ENCODE assay signal across 8 cellular contexts in the genomic region with DNA sequence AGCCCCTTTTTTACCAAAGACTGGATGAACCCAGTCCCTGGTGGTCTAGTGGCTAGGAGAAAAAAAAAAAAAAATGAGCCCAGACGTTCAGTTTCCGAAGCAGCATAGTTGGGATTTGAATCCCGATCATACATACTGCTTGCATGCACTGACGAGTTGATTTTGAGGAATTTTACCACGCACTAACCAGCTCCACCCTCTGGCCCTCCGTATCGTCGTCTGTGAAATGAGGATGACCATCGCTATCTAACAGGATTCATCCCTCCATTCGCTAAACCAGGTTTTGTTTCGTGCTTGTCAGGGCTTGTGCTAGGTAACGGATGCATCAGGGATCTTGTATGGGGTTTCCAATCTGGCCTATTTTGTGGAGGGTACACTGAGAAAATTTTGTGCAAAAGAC. TPM values are rescaled to one million over a fixed set of nuclear protein-coding genes. Genes with fewer than 3 reads are reported as not detected.
DNase-seq lines count a peak whose midpoint lies in the region; ATAC-seq and TF ChIP-seq lines count a peak whose summit lies in the region.

No MANE protein-coding gene starts in this region.

- POLR2A ChIA-PET in PC-9 (lab: Charles Lee; ENCODE audit: unreplicated experiment) = interaction anchor here (0.5 kb wide), 1 partner anchor 617 kb away, joined by 4 read pairs; no protein-coding TSS in a partner anchor

- peak overlapping the region; percentile 76 for H3K27ac ChIP-seq in PC-9
- H3K27ac ChIP-seq in ectodermal cell (ENCODE audit: insufficient read depth, low read depth, low read length, poor library complexity, severe bottlenecking) = no peak overlapping the region

- BruUV-seq in PC-9 (replicated peaks; lab: Mats Ljungman, UMichigan) = TSS peak; percentile 46

- peak; percentile 30 for DNase-seq in NCI-H146 (lab: John Stamatoyannopoulos, UW)
- DNase-seq in NCI-H146 treated with DMSO at 0.1 percent for 48 hours (lab: John Stamatoyannopoulos, UW; ENCODE audit: unreplicated experiment) = no peak
- no peak for DNase-seq in PC-9
- peak; percentile 9 for DNase-seq in myocyte (ENCODE audit: low read depth)
- DNase-seq in mesenteric fat pad (ENCODE audit: low spot score) = no peak

- CTCF ChIA-PET in PC-9 (lab: Charles Lee) = interaction anchor here (0.7 kb wide), 1 partner anchor 636 kb away, joined by 7 read pairs; no protein-coding TSS in a partner anchor

- WGBS in ectodermal cell, 2 experiments = 14 to 16% methylated on average over 12 of the region's 12 CpGs

- H3F3A ChIP-seq in PC-9 (ENCODE audit: insufficient read depth, low read depth) = no peaks in the 10 kb centered on the region

- TF ChIP-seq CTCF in PC-9 (conservative IDR thresholded peaks at IDR 0.05) = no peak; the same call in 1 of the 2 replicates

- ATAC-seq in HG02588 (IDR thresholded peaks at IDR 0.05; ENCODE audit: unreplicated experiment) (no peak), GM21367 (IDR thresholded peaks at IDR 0.05; ENCODE audit: unreplicated experiment) (no peak)

- H3K9me2 ChIP-seq in PC-9 (ENCODE audit: insufficient read depth) = no peaks in the 10 kb centered on the region

- H3K36me3 ChIP-seq in PC-9 (ENCODE audit: low read depth) (peaks cover 26% of the 10 kb centered on the region), ectodermal cell (ENCODE audit: control insufficient read depth, insufficient read depth, low read length) (peaks cover 12% of the 10 kb centered on the region)

- H3K9me3 ChIP-seq in PC-9 (ENCODE audit: insufficient read depth, low read depth) (no peaks in the 10 kb centered on the region), ectodermal cell (ENCODE audit: control insufficient read depth, low read length) (no peaks in the 10 kb centered on the region)

- H3K4me3 ChIP-seq in PC-9 = peak overlapping the region; percentile 98
- H3K4me3 ChIP-seq in ectodermal cell (ENCODE audit: insufficient read depth, low read depth, low read length) = peak overlapping the region; percentile 81

- intact Hi-C loops in PC-9 (cut with micrococcal nuclease; ENCODE audit: unreplicated experiment) = loop anchor here (2.0 to 10.0 kb wide), 2 partner anchors 54 to 358 kb away; no protein-coding TSS in a partner anchor

- peak overlapping the region; percentile 95 for H2AFZ ChIP-seq in PC-9

- peak overlapping the region; percentile 96 for H3K4me2 ChIP-seq in PC-9

- H4K20me1 ChIP-seq in PC-9 (ENCODE audit: insufficient read depth) = no peaks in the 10 kb centered on the region

- H3K4me1 ChIP-seq in PC-9 (replicated peaks; ENCODE audit: insufficient read depth) (peaks cover 10% of the 10 kb centered on the region), ectodermal cell (ENCODE audit: control insufficient read depth, insufficient read depth, low read length) (peaks cover 6% of the 10 kb centered on the region)

- H3K27me3 ChIP-seq in PC-9 (ENCODE audit: insufficient read depth, low read depth) (no peaks in the 10 kb centered on the region), ectodermal cell (ENCODE audit: control insufficient read depth, insufficient read depth, low read length, poor library complexity, severe bottlenecking) (peaks cover 14% of the 10 kb centered on the region)

- peaks cover 32% of the 10 kb centered on the region for H3K79me2 ChIP-seq in PC-9 (ENCODE audit: low read depth)

RNA-seq across cellular contexts. Expression of gene PTS, which starts 0.8 kb away (rescaled TPM):
- total RNA-seq in PC-9 (2021) = 37.6 and 43.0 TPM in 2 replicates
- 41.3 TPM for polyA plus RNA-seq in ectodermal cell (2013, experiment 1 of 4)
- 41.0 TPM for polyA plus RNA-seq in ectodermal cell (2013, experiment 2 of 4)
- polyA plus RNA-seq in ectodermal cell (2013, experiment 3 of 4) = 33.6 TPM
- 31.9 TPM for polyA plus RNA-seq in ectodermal cell (2013, experiment 4 of 4)
- 27.9 and 32.8 TPM in 2 replicates for total RNA-seq in myocyte
- 45.8 TPM for polyA plus RNA-seq in myocyte (2012)
- total RNA-seq in mesenteric fat pad = 34.6 TPM

RNA-seq across cellular contexts. Expression of gene PLET1, which starts 33.7 kb away (rescaled TPM):
- total RNA-seq in PC-9 (2021) = not detected in 2 replicates
- polyA plus RNA-seq in ectodermal cell (2013, experiment 1 of 4) = not detected
- not detected for polyA plus RNA-seq in ectodermal cell (2013, experiment 2 of 4)
- not detected for polyA plus RNA-seq in ectodermal cell (2013, experiment 3 of 4)
- not detected for polyA plus RNA-seq in ectodermal cell (2013, experiment 4 of 4)
- total RNA-seq in myocyte = not detected in 2 replicates
- not detected for polyA plus RNA-seq in myocyte (2012)
- total RNA-seq in mesenteric fat pad = not detected

RNA-seq across cellular contexts. Expression of gene BCO2, which starts 51.7 kb away (rescaled TPM):
- total RNA-seq in PC-9 (2021) = 3.0 and 3.3 TPM in 2 replicates
- 2.9 TPM for polyA plus RNA-seq in ectodermal cell (2013, experiment 1 of 4)
- polyA plus RNA-seq in ectodermal cell (2013, experiment 2 of 4) = 0.69 TPM
- 1.1 TPM for polyA plus RNA-seq in ectodermal cell (2013, experiment 3 of 4)
- 1.0 TPM for polyA plus RNA-seq in ectodermal cell (2013, experiment 4 of 4)
- 0.80 and 0.99 TPM in 2 replicates for total RNA-seq in myocyte
- polyA plus RNA-seq in myocyte (2012) = 0.40 TPM
- total RNA-seq in mesenteric fat pad = 2.5 TPM

RNA-seq across cellular contexts. Expression of gene TEX12, which starts 59.8 kb away (rescaled TPM):
- not detected in 2 replicates for total RNA-seq in PC-9 (2021)
- not detected for polyA plus RNA-seq in ectodermal cell (2013, experiment 1 of 4)
- polyA plus RNA-seq in ectodermal cell (2013, experiment 2 of 4) = not detected
- polyA plus RNA-seq in ectodermal cell (2013, experiment 3 of 4) = not detected
- polyA plus RNA-seq in ectodermal cell (2013, experiment 4 of 4) = 0.28 TPM
- not detected in 2 replicates for total RNA-seq in myocyte
- not detected for polyA plus RNA-seq in myocyte (2012)
- not detected for total RNA-seq in mesenteric fat pad

Comparison
In these comparisons a context has a peak if more than half of its experiments do, and no peak if none do; other contexts are left out.
1. DNase-seq: peak in NCI-H146 (single experiment) and myocyte (single experiment); none in NCI-H146 treated with DMSO at 0.1 percent for 48 hours (single experiment), PC-9 (0 of 2) and mesenteric fat pad (single experiment).